Comparison of ENCODE assay signal across 16 cellular contexts in genomic region chr9:127500862-127501261, GRCh38.
"Had no signal": no experiment of that assay in that cellular context is flagged by ENCODE, and none has a peak within 500 bp of the region (broad histone marks: within the 10 kb centered on the region; RNA-seq: fewer than 3 reads in every experiment).

No MANE protein-coding gene starts in this region.

- H3K4me1 ChIP-seq: right atrium auricular region had no signal

- H3K27me3 ChIP-seq: dorsolateral prefrontal cortex, heart right ventricle, right atrium auricular region, testis, tibial nerve had no signal

- H3K27ac ChIP-seq: heart right ventricle, right atrium auricular region, testis, tibial nerve had no signal

- H3K4me3 ChIP-seq: dorsolateral prefrontal cortex, heart right ventricle, right atrium auricular region, testis, tibial nerve had no signal

- H3K9me3 ChIP-seq: heart right ventricle, right atrium auricular region, testis, tibial nerve had no signal

- DNase-seq: cortex of kidney; dorsolateral prefrontal cortex; effector CD8-positive, alpha-beta T cell; heart right ventricle; hypothalamus; kidney glomerular epithelial cell; naive thymus-derived CD4-positive, alpha-beta T cell; nucleus accumbens; small intestine; stimulated activated CD4-positive, alpha-beta T cell treated with anti-CD3 and anti-CD28 coated beads, Interleukin-12 subunit alpha, Interleukin-12 subunit beta, amount 100 ng/mL, for 4 hours; stimulated activated CD4-positive, alpha-beta T cell treated with anti-CD3 and anti-CD28 coated beads, Interleukin-2, amount 100 ng/mL, for 48 hours; stimulated activated naive CD8-positive, alpha-beta T cell treated with anti-CD3 and anti-CD28 coated beads, Interleukin-15, amount 100 ng/mL, for 72 hours; testis had no signal

- ATAC-seq: esophagus mucosa; heart right ventricle; naive thymus-derived CD4-positive, alpha-beta T cell; stimulated activated naive CD8-positive, alpha-beta T cell treated with anti-CD3 and anti-CD28 coated beads, Interleukin-15, amount 100 ng/mL, for 72 hours had no signal
